Comparison of ENCODE assay signal across 25 cellular contexts in the genomic region with DNA sequence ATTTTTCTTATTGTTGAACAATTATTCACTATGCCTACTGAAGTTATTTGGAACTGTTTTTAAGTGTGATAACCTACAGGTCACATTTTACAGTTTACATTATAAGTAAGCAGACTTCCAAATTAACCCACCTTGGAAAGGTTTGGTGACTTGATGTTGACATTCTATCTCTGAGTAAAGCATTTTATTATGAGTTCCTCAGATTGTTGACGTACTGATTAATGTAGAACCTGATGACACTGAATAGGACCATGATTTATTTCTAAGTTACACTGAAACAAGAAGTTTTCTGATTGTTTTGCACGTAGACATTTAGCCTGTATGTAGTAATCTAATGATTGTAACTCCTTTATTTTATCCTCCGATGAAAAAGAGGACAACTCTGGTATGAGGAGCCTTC. TPM values are rescaled to one million over a fixed set of nuclear protein-coding genes. Genes with fewer than 3 reads are reported as not detected.
"Had no signal": no experiment of that assay in that cellular context is flagged by ENCODE, and none has a peak within 500 bp of the region (broad histone marks: within the 10 kb centered on the region; RNA-seq: fewer than 3 reads in every experiment).

No MANE protein-coding gene starts in this region.

- H3K9me3 Mint-ChIP-seq: central memory CD8-positive, alpha-beta T cell; mesothelial cell of epicardium; neural progenitor cell had no signal

- FAIRE-seq: colon, TTC549 had no signal

- H3K4me3 ChIP-seq: adrenal gland, ascending aorta, gastrocnemius medialis, left ventricle myocardium inferior, neural progenitor cell, sigmoid colon, testis, vagina had no signal

- H3K4me1 Mint-ChIP-seq: central memory CD8-positive, alpha-beta T cell; mesothelial cell of epicardium; naive thymus-derived CD8-positive, alpha-beta T cell; neural progenitor cell had no signal

- H3K4me2 ChIP-seq: neural progenitor cell had no signal

- H3K27ac ChIP-seq: adrenal gland, ascending aorta, gastrocnemius medialis, left ventricle myocardium inferior, neural progenitor cell, sigmoid colon, testis, vagina had no signal

- H3K27ac Mint-ChIP-seq: activated naive CD8-positive, alpha-beta T cell; mesothelial cell of epicardium; naive thymus-derived CD8-positive, alpha-beta T cell; neural progenitor cell; progenitor cell of endocrine pancreas; type B pancreatic cell had no signal

- ATAC-seq: esophagus mucosa; gastrocnemius medialis; naive thymus-derived CD8-positive, alpha-beta T cell had no signal

- H3K4me1 ChIP-seq: adrenal gland, ascending aorta, gastrocnemius medialis, left ventricle myocardium inferior, neural progenitor cell, sigmoid colon, testis, vagina had no signal

- H3K36me3 Mint-ChIP-seq: activated naive CD8-positive, alpha-beta T cell; mesothelial cell of epicardium; neural progenitor cell; type B pancreatic cell had no signal

- H3K27me3 Mint-ChIP-seq: central memory CD8-positive, alpha-beta T cell had no signal

- H3K9me3 ChIP-seq: adrenal gland, ascending aorta, gastrocnemius medialis, sigmoid colon, testis, vagina had no signal

- DNase-seq: activated CD4-positive, alpha-beta T cell treated with anti-CD3 and anti-CD28 coated beads for 1 hour; activated gamma-delta T cell treated with Interleukin-2 at 50 U/mL for 16 hours; activated T-cell treated with anti-CD3 and anti-CD28 coated beads, Interleukin-2, amount 50 U/mL, for 1 hour; adrenal gland; effector memory CD4-positive, alpha-beta T cell; gastrocnemius medialis; hippocampal formation; left ventricle myocardium inferior; naive thymus-derived CD8-positive, alpha-beta T cell; retina; sigmoid colon; stimulated activated CD4-positive, alpha-beta T cell treated with anti-CD3 and anti-CD28 coated beads, Interleukin-2, amount 100 ng/mL, for 48 hours; stimulated activated naive CD4-positive, alpha-beta T cell; testis had no signal

- H3K4me3 Mint-ChIP-seq: activated naive CD8-positive, alpha-beta T cell; central memory CD8-positive, alpha-beta T cell; mesothelial cell of epicardium; naive thymus-derived CD8-positive, alpha-beta T cell; neural progenitor cell; type B pancreatic cell had no signal

RNA-seq across cellular contexts. Expression of a gene that starts 17.0 kb away (rescaled TPM):
- total RNA-seq: ascending aorta; naive thymus-derived CD8-positive, alpha-beta T cell; vagina had no signal
- polyA plus RNA-seq: naive thymus-derived CD8-positive, alpha-beta T cell had no signal

RNA-seq across cellular contexts. Expression of a gene that starts 43.5 kb away (rescaled TPM):
- total RNA-seq: naive thymus-derived CD8-positive, alpha-beta T cell had no signal
- polyA plus RNA-seq: naive thymus-derived CD8-positive, alpha-beta T cell had no signal

RNA-seq across cellular contexts. Expression of a gene that starts 57.0 kb away (rescaled TPM):
- total RNA-seq: ascending aorta; left ventricle myocardium inferior; naive thymus-derived CD8-positive, alpha-beta T cell; sigmoid colon; vagina had no signal
- polyA plus RNA-seq: naive thymus-derived CD8-positive, alpha-beta T cell had no signal
